ENCODE assay signal across 22 cellular contexts in genomic region chr17:7167832-7168231, GRCh38. TPM values are rescaled to one million over a fixed set of nuclear protein-coding genes. Genes with fewer than 3 reads are reported as not detected.
DNase-seq lines count a peak whose midpoint lies in the region; ATAC-seq and TF ChIP-seq lines count a peak whose summit lies in the region.
"Had no signal": no experiment of that assay in that cellular context is flagged by ENCODE, and none has a peak within 500 bp of the region (broad histone marks: within the 10 kb centered on the region; RNA-seq: fewer than 3 reads in every experiment).

No MANE protein-coding gene starts in this region.

- H4K20me1 ChIP-seq in Karpas-422 (ENCODE audit: insufficient read depth, low read depth, low read length): no peaks in the 10 kb centered on the region

- TF ChIP-seq CTCF in CD14-positive monocyte (IDR thresholded peaks at IDR 0.05): no peak
- TF ChIP-seq CTCF in NB4 (IDR thresholded peaks at IDR 0.05; ENCODE audit: low read depth, low read length): no peak
- TF ChIP-seq CTCF in chondrocyte (IDR thresholded peaks at IDR 0.05): no peak
- no peak for TF ChIP-seq CTCF in right lobe of liver (IDR thresholded peaks at IDR 0.05)
- TF ChIP-seq CTCF in psoas muscle (IDR thresholded peaks at IDR 0.05): no peak

- H3K27ac ChIP-seq in right lobe of liver (peak overlapping the region; percentile 56 to 66 (median 66)), psoas muscle (no peak overlapping the region), Karpas-422 (ENCODE audit: low read length) (no peak overlapping the region), substantia nigra (ENCODE audit: low read depth, low read length, poor library complexity, severe bottlenecking) (no peak overlapping the region)
- H3K27ac ChIP-seq: adrenal gland, vagina, VCaP had no signal

- 3% methylated on average over 4 of the region's 4 CpGs for WGBS in right lobe of liver (ENCODE audit: insufficient coverage, low coverage, low lambda C conversion rate, missing lambda C conversion rate)
- WGBS in psoas muscle, 3 donors: 65 to 69% (median 65%) methylated on average over 4 of the region's 4 CpGs

- H3K9me3 ChIP-seq in right lobe of liver (no peaks in the 10 kb centered on the region), psoas muscle (peaks cover 7% of the 10 kb centered on the region), Karpas-422 (ENCODE audit: low read length) (no peaks in the 10 kb centered on the region)
- H3K9me3 ChIP-seq: adrenal gland, Caco-2, vagina had no signal

- intact Hi-C loops in CD14-positive monocyte (cut with micrococcal nuclease): no loop called here
- intact Hi-C loops in right lobe of liver (cut with DNase I): no loop called here
- intact Hi-C loops in psoas muscle (cut with DNase I): no loop called here

- H3K4me1 ChIP-seq in right lobe of liver (peaks cover 0 to 52% (median 7%) of the 10 kb centered on the region in 4 donors), psoas muscle (no peaks in the 10 kb centered on the region), Karpas-422 (ENCODE audit: low read length) (no peaks in the 10 kb centered on the region)
- H3K4me1 ChIP-seq: adrenal gland, Caco-2, vagina had no signal

- H3K36me3 ChIP-seq in right lobe of liver (peaks cover 0 to 5% (median 1%) of the 10 kb centered on the region in 4 donors), psoas muscle (ENCODE audit: insufficient read depth in 1 of 2, low read depth in 1 of 2) (no peaks in the 10 kb centered on the region), Karpas-422 (ENCODE audit: insufficient read depth, low read length) (no peaks in the 10 kb centered on the region)
- H3K36me3 ChIP-seq: adrenal gland, vagina had no signal

- H3K9me3 Mint-ChIP-seq in CD14-positive monocyte (peaks cover 0 to 13% (median 0%) of the 10 kb centered on the region in 7 donors), chondrocyte (ENCODE audit: low read depth) (peaks cover 9% of the 10 kb centered on the region)

- no peaks in the 10 kb centered on the region for H3K79me2 ChIP-seq in Karpas-422 (ENCODE audit: low read length)

- no peaks in the 10 kb centered on the region for H3K27me3 ChIP-seq in right lobe of liver
- H3K27me3 ChIP-seq in psoas muscle (ENCODE audit: insufficient read depth in 3 of 3, low read length in 2 of 3): peaks cover 0 to 18% (median 1%) of the 10 kb centered on the region in 3 donors
- no peaks in the 10 kb centered on the region for H3K27me3 ChIP-seq in Karpas-422 (ENCODE audit: low read length)
- H3K27me3 ChIP-seq: adrenal gland, vagina had no signal

- ATAC-seq in right lobe of liver (peak; percentile 56 to 79 (median 76)), psoas muscle (no peak), HG03095 (IDR thresholded peaks at IDR 0.05; ENCODE audit: unreplicated experiment) (no peak)
- ATAC-seq: PC-3; stimulated activated naive CD8-positive, alpha-beta T cell treated with anti-CD3 and anti-CD28 coated beads, Interleukin-15, amount 100 ng/mL, for 72 hours had no signal

- H3K36me3 Mint-ChIP-seq in CD14-positive monocyte (peaks cover 20 to 45% of the 10 kb centered on the region in 2 donors), chondrocyte (ENCODE audit: low read depth) (peaks cover 4% of the 10 kb centered on the region)

- peak overlapping the region; percentile 49 to 82 for H3K4me3 Mint-ChIP-seq in CD14-positive monocyte
- no peak overlapping the region for H3K4me3 Mint-ChIP-seq in chondrocyte (ENCODE audit: unreplicated experiment)
- H3K4me3 Mint-ChIP-seq: endodermal cell; stimulated activated naive CD8-positive, alpha-beta T cell treated with anti-CD3 and anti-CD28 coated beads, Interleukin-15, amount 100 ng/mL, for 72 hours had no signal

- H3K4me1 Mint-ChIP-seq in CD14-positive monocyte: peaks cover 61% of the 10 kb centered on the region
- H3K4me1 Mint-ChIP-seq in chondrocyte (ENCODE audit: low read depth): peaks cover 4% of the 10 kb centered on the region
- H3K4me1 Mint-ChIP-seq: endodermal cell; stimulated activated naive CD8-positive, alpha-beta T cell treated with anti-CD3 and anti-CD28 coated beads, Interleukin-15, amount 100 ng/mL, for 72 hours had no signal

- H3K27me3 Mint-ChIP-seq in CD14-positive monocyte (ENCODE audit: low read depth in 3 of 3) (peaks cover 0 to 5% (median 0%) of the 10 kb centered on the region in 3 donors), chondrocyte (ENCODE audit: low read depth) (peaks cover 2% of the 10 kb centered on the region)

- H3K27ac Mint-ChIP-seq in CD14-positive monocyte: peak overlapping the region; percentile 83 to 96 (median 94)
- H3K27ac Mint-ChIP-seq in chondrocyte (ENCODE audit: unreplicated experiment): peak overlapping the region; percentile 54
- H3K27ac Mint-ChIP-seq: endodermal cell; stimulated activated naive CD8-positive, alpha-beta T cell treated with anti-CD3 and anti-CD28 coated beads, Interleukin-15, amount 100 ng/mL, for 72 hours had no signal

- no peak for TF ChIP-seq POLR2A in NB4 (IDR thresholded peaks at IDR 0.05; ENCODE audit: extremely low read depth, insufficient read length)
- no peak for TF ChIP-seq POLR2A in right lobe of liver (IDR thresholded peaks at IDR 0.05)

- H3K4me2 ChIP-seq in Karpas-422 (ENCODE audit: low read depth, low read length, poor library complexity, severe bottlenecking): no peak overlapping the region

- DNase-seq in CD14-positive monocyte (ENCODE audit: low spot score) (peak; percentile 77), NB4 (ENCODE audit: low read depth) (peak; percentile 32), chondrocyte (ENCODE audit: low spot score) (no peak), right lobe of liver (peak in 1 of 3 donors; percentile 64), psoas muscle (no peak), Karpas-422 (no peak), substantia nigra (lab: John Stamatoyannopoulos, UW) (no peak)
- DNase-seq: Caco-2; endodermal cell; Kasumi-1; NCI-H1694; NCI-H446 treated with DMSO at 0.1 percent for 48 hours; PC-3; stimulated activated naive CD8-positive, alpha-beta T cell treated with anti-CD3 and anti-CD28 coated beads, Interleukin-15, amount 100 ng/mL, for 72 hours had no signal

- H3K9ac ChIP-seq in Karpas-422 (ENCODE audit: low read length): no peak overlapping the region

- no peak overlapping the region for H2AFZ ChIP-seq in Karpas-422 (ENCODE audit: low read length)

- H3K4me3 ChIP-seq in NB4 (ENCODE audit: low read depth, low read length) (no peak overlapping the region), right lobe of liver (peak overlapping the region in 1 of 3 donors; percentile 1), psoas muscle (no peak overlapping the region), Karpas-422 (ENCODE audit: low read length) (no peak overlapping the region)
- H3K4me3 ChIP-seq: adrenal gland, vagina had no signal

- H3K9me2 ChIP-seq in Karpas-422 (replicated peaks; ENCODE audit: insufficient read depth, low read length): no peaks in the 10 kb centered on the region

RNA-seq across cellular contexts. Expression of gene ASGR1, which starts 11.3 kb away (rescaled TPM):
- 100 to 1,000 TPM; 114 to 126 TPM for polyA plus RNA-seq in CD14-positive monocyte
- 0.46 to 1.9 TPM (median 0.97 TPM) in 3 replicates for total RNA-seq in chondrocyte
- total RNA-seq in right lobe of liver: 100 to 1,000 TPM; 399 to 624 (median 417) TPM
- under 1 TPM in 2 of 4 donors, not detected in 2; 0.26 to 0.39 TPM for total RNA-seq in psoas muscle
- under 1 TPM; 0.08 to 0.23 (median 0.21) TPM for polyA plus RNA-seq in psoas muscle
- 1.2 TPM in 1 of 2 replicates, not detected in the other for total RNA-seq in Karpas-422 (2014; rRNA removed; shearing (Covaris generic); ENCODE audit: low replicate concordance)

RNA-seq across cellular contexts. Expression of gene DLG4, which starts 51.8 kb away (rescaled TPM):
- polyA plus RNA-seq in CD14-positive monocyte (under 1 TPM; 0.37 to 0.39 TPM), psoas muscle (1 to 10 TPM; 1.5 to 5.8 (median 1.8) TPM)
- total RNA-seq in chondrocyte (28.3 to 34.4 TPM (median 31.3 TPM) in 3 replicates), right lobe of liver (1 to 10 TPM; 3.0 to 6.4 (median 4.1) TPM), psoas muscle (1 to 10 TPM; 3.2 to 8.9 (median 5.8) TPM)
- total RNA-seq in Karpas-422 (2014; rRNA removed; shearing (Covaris generic); ENCODE audit: low replicate concordance): 8.5 and 24.1 TPM in 2 replicates

RNA-seq across cellular contexts. Expression of gene ACADVL, which starts 51.9 kb away (rescaled TPM):
- 100 to 1,000 TPM; 152 to 154 TPM for polyA plus RNA-seq in CD14-positive monocyte
- 427 to 584 TPM (median 454 TPM) in 3 replicates for total RNA-seq in chondrocyte
- 1,000 to 10,000 TPM in 3 of 6 experiments, 100 to 1,000 TPM in 3; 640 to 1,849 (median 1,071) TPM for total RNA-seq in right lobe of liver
- total RNA-seq in psoas muscle: 1,000 to 10,000 TPM in 3 of 4 donors, 100 to 1,000 TPM in 1; 987 to 1,310 (median 1,099) TPM
- 1,000 to 10,000 TPM in 1 of 3 donors, 100 to 1,000 TPM in 2; 538 to 1,030 (median 946) TPM for polyA plus RNA-seq in psoas muscle
- 245 and 371 TPM in 2 replicates for total RNA-seq in Karpas-422 (2014; rRNA removed; shearing (Covaris generic); ENCODE audit: low replicate concordance)

RNA-seq across cellular contexts. Expression of gene ASGR2, which starts 53.2 kb away (rescaled TPM):
- 10 to 100 TPM; 53.3 to 78.3 TPM for polyA plus RNA-seq in CD14-positive monocyte
- not detected in 3 replicates for total RNA-seq in chondrocyte
- 100 to 1,000 TPM; 412 to 553 (median 461) TPM for total RNA-seq in right lobe of liver
- under 1 TPM in 2 of 4 donors, not detected in 2; 0.34 to 0.62 TPM for total RNA-seq in psoas muscle
- under 1 TPM in 2 of 3 donors, not detected in 1; 0.04 to 0.25 TPM for polyA plus RNA-seq in psoas muscle
- total RNA-seq in Karpas-422 (2014; rRNA removed; shearing (Covaris generic); ENCODE audit: low replicate concordance): not detected in 2 replicates
- total RNA-seq: G401, glomerular endothelial cell, PC-3, renal cortical epithelial cell had no signal
- polyA plus RNA-seq: neural cell had no signal

Comparison
In these comparisons a context has a peak if more than half of its experiments do, and no peak if none do; other contexts are left out.
1. DNase-seq: peak in CD14-positive monocyte (single experiment) and NB4 (single experiment); none in chondrocyte (single experiment), psoas muscle (0 of 2), Karpas-422 (single experiment) and substantia nigra (0 of 49).
2. ATAC-seq: peak in right lobe of liver (4 of 4); none in psoas muscle (0 of 4) and HG03095 (single experiment).
3. H3K27ac ChIP-seq: peak in right lobe of liver (3 of 3); none in psoas muscle (single experiment), Karpas-422 (single experiment) and substantia nigra (single experiment).
4. RNA of gene ASGR1, which starts 11.3 kb away (total RNA-seq): 399 to 624 TPM in right lobe of liver; 0.46 to 1.9 TPM in chondrocyte, 0.26 to 0.39 TPM in psoas muscle and 1.2 TPM in Karpas-422; every median in the first group is over 100 times any median in the second.